ENCODE assay signal across 1 cellular context in the genomic region with DNA sequence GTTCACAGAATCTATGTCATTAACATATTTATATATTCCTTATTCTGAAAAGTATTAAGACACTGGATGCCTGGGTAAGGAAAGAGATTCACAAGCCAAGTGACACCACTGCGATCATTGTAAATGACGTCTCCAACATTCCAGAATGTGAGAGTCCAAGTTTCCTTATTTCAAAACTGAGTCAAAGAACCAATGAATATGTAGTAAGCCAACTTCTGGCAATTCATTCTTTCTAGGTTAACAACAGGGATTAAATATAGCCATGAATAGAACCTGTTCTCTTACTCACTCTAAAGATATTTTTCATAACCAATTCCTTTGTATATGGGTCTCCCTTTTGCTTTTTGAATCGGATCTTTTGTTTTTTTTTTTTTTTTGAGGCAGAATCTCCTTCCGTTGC.
TF ChIP-seq lines count a peak whose summit lies in the region.

No MANE protein-coding gene starts in this region.

TF ChIP-seq in IMR-90, 13 proteins besides CTCF, POLR2A, EP300 and RAD21 (continued from another document):
- TF ChIP-seq, protein P1, sequence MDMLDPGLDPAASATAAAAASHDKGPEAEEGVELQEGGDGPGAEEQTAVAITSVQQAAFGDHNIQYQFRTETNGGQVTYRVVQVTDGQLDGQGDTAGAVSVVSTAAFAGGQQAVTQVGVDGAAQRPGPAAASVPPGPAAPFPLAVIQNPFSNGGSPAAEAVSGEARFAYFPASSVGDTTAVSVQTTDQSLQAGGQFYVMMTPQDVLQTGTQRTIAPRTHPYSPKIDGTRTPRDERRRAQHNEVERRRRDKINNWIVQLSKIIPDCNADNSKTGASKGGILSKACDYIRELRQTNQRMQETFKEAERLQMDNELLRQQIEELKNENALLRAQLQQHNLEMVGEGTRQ (IDR thresholded peaks at IDR 0.05; ENCODE audit: low read depth, low read length) = no peak
- TF ChIP-seq, protein P2, sequence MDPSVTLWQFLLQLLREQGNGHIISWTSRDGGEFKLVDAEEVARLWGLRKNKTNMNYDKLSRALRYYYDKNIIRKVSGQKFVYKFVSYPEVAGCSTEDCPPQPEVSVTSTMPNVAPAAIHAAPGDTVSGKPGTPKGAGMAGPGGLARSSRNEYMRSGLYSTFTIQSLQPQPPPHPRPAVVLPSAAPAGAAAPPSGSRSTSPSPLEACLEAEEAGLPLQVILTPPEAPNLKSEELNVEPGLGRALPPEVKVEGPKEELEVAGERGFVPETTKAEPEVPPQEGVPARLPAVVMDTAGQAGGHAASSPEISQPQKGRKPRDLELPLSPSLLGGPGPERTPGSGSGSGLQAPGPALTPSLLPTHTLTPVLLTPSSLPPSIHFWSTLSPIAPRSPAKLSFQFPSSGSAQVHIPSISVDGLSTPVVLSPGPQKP (IDR thresholded peaks at IDR 0.05; ENCODE audit: borderline replicate concordance, low read depth, low read length) = no peak
- no peak for TF ChIP-seq BHLHE40 (IDR thresholded peaks at IDR 0.05; ENCODE audit: low read depth, low read length)
